ENCODE assay signal across 31 cellular contexts in genomic region chr4:107253090-107253489, GRCh38.
"Had no signal": no experiment of that assay in that cellular context is flagged by ENCODE, and none has a peak within 500 bp of the region (broad histone marks: within the 10 kb centered on the region; RNA-seq: fewer than 3 reads in every experiment).

No MANE protein-coding gene starts in this region.

- H3K4me3 ChIP-seq: adrenal gland, breast epithelium, cardiac muscle cell, colonic mucosa, esophagus squamous epithelium, gastroesophageal sphincter had no signal

- H3K27ac Mint-ChIP-seq: activated CD4-positive, alpha-beta memory T cell treated with anti-CD3 and anti-CD28 coated beads, Interleukin-2, amount 10 ng/mL, durations not matched to agents 7 days and 5 days; activated CD4-positive, alpha-beta T cell treated with anti-CD3 and anti-CD28 coated beads, Interleukin-2, amount 10 ng/mL, durations not matched to agents 7 days and 5 days; activated naive CD4-positive, alpha-beta T cell treated with anti-CD3 and anti-CD28 coated beads, Interleukin-2, amount 10 ng/mL, durations not matched to agents 7 days and 5 days; activated naive CD4-positive, alpha-beta T cell treated with anti-CD3 and anti-CD28 coated beads, Interleukin-2, amount 50 U/mL, for 72 hours; activated T-cell treated with anti-CD3 and anti-CD28 coated beads, Interleukin-2, amount 50 U/mL, for 24 hours; activated T-cell treated with anti-CD3 and anti-CD28 coated beads, Interleukin-2, amount 50 U/mL, for 72 hours; brain; WTC11 had no signal

- FAIRE-seq: endothelial cell of umbilical vein had no signal

- H3K9me3 Mint-ChIP-seq: activated CD4-positive, alpha-beta memory T cell treated with anti-CD3 and anti-CD28 coated beads, Interleukin-2, amount 10 ng/mL, durations not matched to agents 7 days and 5 days; activated CD4-positive, alpha-beta T cell treated with anti-CD3 and anti-CD28 coated beads, Interleukin-2, amount 10 ng/mL, durations not matched to agents 7 days and 5 days; activated naive CD4-positive, alpha-beta T cell treated with anti-CD3 and anti-CD28 coated beads, Interleukin-2, amount 10 ng/mL, durations not matched to agents 7 days and 5 days; activated naive CD4-positive, alpha-beta T cell treated with anti-CD3 and anti-CD28 coated beads, Interleukin-2, amount 50 U/mL, for 72 hours; activated T-cell treated with anti-CD3 and anti-CD28 coated beads, Interleukin-2, amount 50 U/mL, for 24 hours; brain; WTC11 had no signal

- H3K4me3 Mint-ChIP-seq: activated CD4-positive, alpha-beta memory T cell treated with anti-CD3 and anti-CD28 coated beads, Interleukin-2, amount 10 ng/mL, durations not matched to agents 7 days and 5 days; activated CD4-positive, alpha-beta T cell treated with anti-CD3 and anti-CD28 coated beads, Interleukin-2, amount 10 ng/mL, durations not matched to agents 7 days and 5 days; activated naive CD4-positive, alpha-beta T cell treated with anti-CD3 and anti-CD28 coated beads, Interleukin-2, amount 10 ng/mL, durations not matched to agents 7 days and 5 days; activated T-cell treated with anti-CD3 and anti-CD28 coated beads, Interleukin-2, amount 50 U/mL, for 24 hours; activated T-cell treated with anti-CD3 and anti-CD28 coated beads, Interleukin-2, amount 50 U/mL, for 72 hours; brain; WTC11 had no signal

- H3K27me3 Mint-ChIP-seq: activated CD4-positive, alpha-beta memory T cell treated with anti-CD3 and anti-CD28 coated beads, Interleukin-2, amount 10 ng/mL, durations not matched to agents 7 days and 5 days; activated naive CD4-positive, alpha-beta T cell treated with anti-CD3 and anti-CD28 coated beads, Interleukin-2, amount 10 ng/mL, durations not matched to agents 7 days and 5 days; brain had no signal

- H3K36me3 ChIP-seq: adrenal gland, breast epithelium, cardiac muscle cell, colonic mucosa, esophagus squamous epithelium, gastroesophageal sphincter had no signal

- DNase-seq: activated CD4-positive, alpha-beta memory T cell treated with anti-CD3 and anti-CD28 coated beads, Interleukin-2, amount 10 ng/mL, durations not matched to agents 7 days and 5 days; activated CD4-positive, alpha-beta T cell treated with anti-CD3 and anti-CD28 coated beads for 1 hour; activated CD4-positive, alpha-beta T cell treated with anti-CD3 and anti-CD28 coated beads for 4 hours; activated CD4-positive, alpha-beta T cell treated with anti-CD3 and anti-CD28 coated beads, Interleukin-2, amount 10 ng/mL, durations not matched to agents 7 days and 5 days; activated CD4-positive, alpha-beta T cell treated with anti-CD3 and anti-CD28 coated beads, Interleukin-2, amount 50 U/mL, for 4 hours; activated CD8-positive, alpha-beta memory T cell treated with anti-CD3 and anti-CD28 coated beads, Interleukin-2, amount 50 U/mL, for 48 hours; activated gamma-delta T cell; activated naive CD4-positive, alpha-beta T cell; activated naive CD4-positive, alpha-beta T cell treated with anti-CD3 and anti-CD28 coated beads, Interleukin-2, amount 10 ng/mL, durations not matched to agents 7 days and 5 days; activated T-cell treated with anti-CD3 and anti-CD28 coated beads for 4 hours; activated T-cell treated with anti-CD3 and anti-CD28 coated beads, Interleukin-2, amount 50 U/mL, for 24 hours; activated T-cell treated with anti-CD3 and anti-CD28 coated beads, Interleukin-2, amount 50 U/mL, for 72 hours; adrenal gland; amygdala; aorta; central memory CD4-positive, alpha-beta T cell; cerebellar nuclear complex; colonic mucosa; effector CD8-positive, alpha-beta T cell; esophagus squamous epithelium; foreskin melanocyte; T-helper 2 cell had no signal

- H3K27me3 ChIP-seq: adrenal gland, breast epithelium, cardiac muscle cell, colonic mucosa, esophagus squamous epithelium, gastroesophageal sphincter had no signal

- H3K9me3 ChIP-seq: adrenal gland, breast epithelium, colonic mucosa, esophagus squamous epithelium, gastroesophageal sphincter had no signal

- H3K27ac ChIP-seq: adrenal gland, breast epithelium, cardiac muscle cell, colonic mucosa, epithelial cell of prostate, esophagus squamous epithelium, gastroesophageal sphincter, VCaP had no signal

- ATAC-seq: activated naive CD4-positive, alpha-beta T cell treated with anti-CD3 and anti-CD28 coated beads, Interleukin-2, amount 50 U/mL, for 72 hours; activated T-cell treated with anti-CD3 and anti-CD28 coated beads, Interleukin-2, amount 50 U/mL, for 72 hours; gastroesophageal sphincter; WTC11 had no signal

- H3K4me1 Mint-ChIP-seq: activated CD4-positive, alpha-beta memory T cell treated with anti-CD3 and anti-CD28 coated beads, Interleukin-2, amount 10 ng/mL, durations not matched to agents 7 days and 5 days; activated CD4-positive, alpha-beta T cell treated with anti-CD3 and anti-CD28 coated beads, Interleukin-2, amount 10 ng/mL, durations not matched to agents 7 days and 5 days; activated naive CD4-positive, alpha-beta T cell treated with anti-CD3 and anti-CD28 coated beads, Interleukin-2, amount 10 ng/mL, durations not matched to agents 7 days and 5 days; brain had no signal

- H3K36me3 Mint-ChIP-seq: activated naive CD4-positive, alpha-beta T cell treated with anti-CD3 and anti-CD28 coated beads, Interleukin-2, amount 10 ng/mL, durations not matched to agents 7 days and 5 days; activated naive CD4-positive, alpha-beta T cell treated with anti-CD3 and anti-CD28 coated beads, Interleukin-2, amount 50 U/mL, for 72 hours; brain; WTC11 had no signal

- H3K4me1 ChIP-seq: breast epithelium, colonic mucosa, esophagus squamous epithelium, gastroesophageal sphincter had no signal
